ENCODE assay signal across 14 cellular contexts in the genomic region with DNA sequence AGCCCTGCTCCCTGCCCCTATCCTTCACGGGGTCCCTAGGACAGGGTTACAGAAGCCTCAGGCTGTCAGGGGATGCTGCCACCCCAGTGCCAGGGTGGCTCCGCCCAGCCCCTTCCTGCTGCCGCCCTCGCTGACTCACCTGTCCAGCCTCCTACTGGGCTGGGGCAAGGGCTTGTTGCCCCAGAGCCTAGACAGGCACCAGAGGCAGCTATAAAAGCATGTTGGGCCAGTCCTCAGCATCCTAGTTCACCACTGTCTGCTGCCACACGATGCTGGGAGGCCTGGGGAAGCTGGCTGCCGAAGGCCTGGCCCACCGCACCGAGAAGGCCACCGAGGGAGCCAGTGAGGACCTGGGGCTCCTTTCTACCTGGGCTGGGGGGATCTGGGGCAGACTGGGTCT. TPM values are rescaled to one million over a fixed set of nuclear protein-coding genes. Genes with fewer than 3 reads are reported as not detected.
DNase-seq lines count a peak whose midpoint lies in the region; ATAC-seq, FAIRE-seq and TF ChIP-seq lines count a peak whose summit lies in the region.
"Not testable (repeated sequence)": the region's sequence is repeated elsewhere in the genome, so short reads cannot be mapped to it uniquely, and the experiment has no call there.
"Had no signal": no experiment of that assay in that cellular context is flagged by ENCODE, and none has a peak within 500 bp of the region (broad histone marks: within the 10 kb centered on the region; RNA-seq: fewer than 3 reads in every experiment).

Gene FAM25A (plus strand): TSS at position 239 of the 400 bp plus-strand sequence. CDS start 31 bp downstream, at position 270.

- not testable (repeated sequence) for H3K4me2 ChIP-seq in PC-3 (ENCODE audit: low read length); keratinocyte (ENCODE audit: control insufficient read depth, extremely low read depth, insufficient read depth, low read depth, low read length)

- not testable (repeated sequence) for H3K79me2 ChIP-seq in PC-3 (ENCODE audit: low read length); keratinocyte (ENCODE audit: control insufficient read depth, insufficient read depth, low read length)

- not testable (repeated sequence) for H3K36me3 ChIP-seq in PC-3 (ENCODE audit: low read depth, low read length); bronchial epithelial cell (ENCODE audit: control insufficient read depth, insufficient read depth, low read length); esophagus (ENCODE audit: control insufficient read depth in 2 of 2, insufficient read depth in 2 of 2, low read length in 1 of 2); keratinocyte (ENCODE audit: control insufficient read depth in 2 of 2, extremely low read depth in 1 of 2, insufficient read depth in 2 of 2, low read length in 2 of 2)

- FAIRE-seq in bronchial epithelial cell (lab: Jason Lieb, UNC); keratinocyte (lab: Jason Lieb, UNC): not testable (repeated sequence)

- dilution Hi-C loops in keratinocyte (cut with MboI; ENCODE audit: extremely low pct_ligation_motif_present, low sequenced_read_pairs), result not testable (repeated sequence)

- not testable (repeated sequence) for TF ChIP-seq CTCF in PC-3 (conservative IDR thresholded peaks at IDR 0.05; ENCODE audit: low read depth, low read length); bronchial epithelial cell (IDR thresholded peaks at IDR 0.05; ENCODE audit: insufficient read depth, low read length, severe bottlenecking); keratinocyte (optimal IDR thresholded peaks at IDR 0.05 in 1 of 3, IDR thresholded peaks at IDR 0.05 in 1 of 3, conservative IDR thresholded peaks at IDR 0.05 in 1 of 3; ENCODE audit: extremely low read depth in 1 of 3, insufficient read depth in 2 of 3, low read length in 3 of 3)

- not testable (repeated sequence) for ATAC-seq in PC-3

- H3K9me1 ChIP-seq in keratinocyte (ENCODE audit: control insufficient read depth, extremely low read depth, insufficient read depth, low read length), result not testable (repeated sequence)

- not testable (repeated sequence) for H4K20me1 ChIP-seq in PC-3 (ENCODE audit: low read length); keratinocyte (ENCODE audit: control insufficient read depth, extremely low read depth, insufficient read depth, low read length)

- DNase-seq in A172 (ENCODE audit: low spot score) (peak; percentile 19), HT1080 (ENCODE audit: low read depth) (peak; percentile 48), PC-3 (peak; percentile 54), bronchial epithelial cell (ENCODE audit: low read depth) (peak; percentile 34)
- DNase-seq in keratinocyte (ENCODE audit: low read depth, low spot score), result not testable (repeated sequence)

- POLR2A ChIA-PET in PC-3 (lab: Charles Lee; ENCODE audit: unreplicated experiment), result not testable (repeated sequence)

- H3K9me2 ChIP-seq in PC-3 (replicated peaks; ENCODE audit: low read length), result not testable (repeated sequence)

- not testable (repeated sequence) for H3K9me3 ChIP-seq in PC-3 (ENCODE audit: low read length); esophagus (ENCODE audit: control insufficient read depth in 2 of 2, insufficient read depth in 1 of 2, low read depth in 1 of 2, low read length in 1 of 2); keratinocyte (ENCODE audit: control insufficient read depth, low read depth, low read length)

- H3K4me3 ChIP-seq in PC-3 (ENCODE audit: low read length); bronchial epithelial cell (ENCODE audit: low read depth, low read length); keratinocyte (ENCODE audit: control insufficient read depth in 2 of 3, extremely low read depth in 1 of 3, insufficient read depth in 2 of 3, low read depth in 1 of 3, low read length in 3 of 3): not testable (repeated sequence)
- peak within 1 kb of the TSS; percentile 0 to 3 for H3K4me3 ChIP-seq in esophagus (ENCODE audit: low read depth in 1 of 2, low read length in 2 of 2)
- H3K4me3 ChIP-seq in skin epidermis, result peak within 1 kb of the TSS in 1 of 7 experiments; percentile 0

- CTCF ChIA-PET in PC-3 (lab: Charles Lee), result not testable (repeated sequence)

- peaks cover 11% of the 10 kb centered on the region; the same call in 1 of the 2 replicates for H3K4me1 ChIP-seq in PC-3 (ENCODE audit: insufficient read depth, low read length)
- H3K4me1 ChIP-seq in esophagus (ENCODE audit: control insufficient read depth in 2 of 2, insufficient read depth in 2 of 2, low read length in 1 of 2); keratinocyte (ENCODE audit: control insufficient read depth, extremely low read depth, insufficient read depth, low read length): not testable (repeated sequence)

- 76 to 77% methylated on average over 9 of the region's 9 CpGs for WGBS in esophagus, 2 donors

- H2AFZ ChIP-seq in PC-3 (ENCODE audit: low read length); keratinocyte (ENCODE audit: control insufficient read depth, low read length): not testable (repeated sequence)

- H3K27ac ChIP-seq in PC-3 (ENCODE audit: low read length), result peak within 1 kb of the TSS; percentile 78
- peak within 1 kb of the TSS; percentile 76 to 87 for H3K27ac ChIP-seq in esophagus (ENCODE audit: low read depth in 2 of 2, low read length in 1 of 2)
- peak within 1 kb of the TSS; percentile 40 for H3K27ac ChIP-seq in keratinocyte (ENCODE audit: control insufficient read depth, insufficient read depth, low read length)
- H3K27ac ChIP-seq in skin epidermis, result peak within 1 kb of the TSS in 12 of 21 experiments; percentile 10 to 64 (median 50)

- intact Hi-C loops in PC-3 (cut with micrococcal nuclease), result not testable (repeated sequence)

- not testable (repeated sequence) for H3K27me3 ChIP-seq in PC-3 (ENCODE audit: low read length); bronchial epithelial cell (ENCODE audit: control insufficient read depth, insufficient read depth, low read length); esophagus (ENCODE audit: control insufficient read depth in 1 of 2, insufficient read depth in 2 of 2, low read length in 2 of 2); keratinocyte (ENCODE audit: control insufficient read depth, extremely low read depth, insufficient read depth, low read length)

- not testable (repeated sequence) for H3F3A ChIP-seq in PC-3 (ENCODE audit: low read length, unreplicated experiment)

- not testable (repeated sequence) for BruUV-seq in PC-3 (replicated peaks; lab: Mats Ljungman, UMichigan)

- H3K9ac ChIP-seq in PC-3 (ENCODE audit: low read length); keratinocyte (ENCODE audit: control insufficient read depth, extremely low read depth, insufficient read depth, low read length): not testable (repeated sequence)

RNA-seq across cellular contexts. Expression of gene FAM25A, which starts in this region (rescaled TPM):
- total RNA-seq in A172 (2014; rRNA removed; shearing (Covaris generic)), result not detected in 2 replicates
- total RNA-seq in HT1080 (2014; rRNA removed; shearing (Covaris generic)), result not detected in 2 replicates
- 1.9 and 5.3 TPM in 2 replicates for polyA plus RNA-seq in HT1080 (2015; cell fraction: cytosol; rRNA removed)
- not detected in 2 replicates for polyA plus RNA-seq in HT1080 (2015; cell fraction: nucleus; rRNA removed)
- 6.6 and 11.4 TPM in 2 replicates for total RNA-seq in PC-3 (2014; rRNA removed)
- total RNA-seq in bronchial epithelial cell, result 4.7 and 30.6 TPM in 2 replicates
- polyA plus RNA-seq in esophagus, result 1,000 to 10,000 TPM in 1 of 2 donors, 100 to 1,000 TPM in 1; 503 to 2,365 TPM
- 11.7 to 27.6 TPM (median 25.2 TPM) in 3 replicates for polyA plus RNA-seq in keratinocyte
- 29.7 TPM for polyA plus RNA-seq in keratinocyte (2011; ENCODE audit: low read depth)
- polyA plus RNA-seq in keratinocyte (2011; cell fraction: cytosol; rRNA removed), result 13.1 and 28.2 TPM in 2 replicates
- polyA plus RNA-seq in keratinocyte (2011; cell fraction: nucleus; rRNA removed), result 14.6 and 20.0 TPM in 2 replicates
- polyA plus RNA-seq in keratinocyte (2012; ENCODE audit: low replicate concordance), result 24.3 and 96.0 TPM in 2 replicates
- polyA minus RNA-seq in keratinocyte, result not detected in 3 replicates
- polyA minus RNA-seq in keratinocyte (2011; cell fraction: cytosol; rRNA and poly(A)+ RNA removed), result not detected
- not detected in 2 replicates for polyA minus RNA-seq in keratinocyte (2011; cell fraction: nucleus; rRNA and poly(A)+ RNA removed)
- total RNA-seq: A673; CD4-positive, alpha-beta memory T cell; GM23338; HepG2; HFFc6 had no signal
- polyA plus RNA-seq: AG04450; CD14-positive monocyte; CD4-positive, alpha-beta memory T cell; GM23338; HepG2 had no signal

Comparison
In these comparisons a context has a peak if more than half of its experiments do, and no peak if none do; other contexts are left out.
1. RNA of gene FAM25A (polyA plus RNA-seq): 503 to 2,365 TPM in esophagus; 11.7 to 96.0 TPM in keratinocyte; every median in the first group is over 4 times any median in the second.
2. Peak in DNase-seq in A172; RNA of the gene not detected or under 1 TPM.
3. Peak in every context shown above with its lines, with median percentiles within 50 percentile points of each other: H3K27ac ChIP-seq.